Comparison of ENCODE assay signal across 9 cellular contexts in the genomic region with DNA sequence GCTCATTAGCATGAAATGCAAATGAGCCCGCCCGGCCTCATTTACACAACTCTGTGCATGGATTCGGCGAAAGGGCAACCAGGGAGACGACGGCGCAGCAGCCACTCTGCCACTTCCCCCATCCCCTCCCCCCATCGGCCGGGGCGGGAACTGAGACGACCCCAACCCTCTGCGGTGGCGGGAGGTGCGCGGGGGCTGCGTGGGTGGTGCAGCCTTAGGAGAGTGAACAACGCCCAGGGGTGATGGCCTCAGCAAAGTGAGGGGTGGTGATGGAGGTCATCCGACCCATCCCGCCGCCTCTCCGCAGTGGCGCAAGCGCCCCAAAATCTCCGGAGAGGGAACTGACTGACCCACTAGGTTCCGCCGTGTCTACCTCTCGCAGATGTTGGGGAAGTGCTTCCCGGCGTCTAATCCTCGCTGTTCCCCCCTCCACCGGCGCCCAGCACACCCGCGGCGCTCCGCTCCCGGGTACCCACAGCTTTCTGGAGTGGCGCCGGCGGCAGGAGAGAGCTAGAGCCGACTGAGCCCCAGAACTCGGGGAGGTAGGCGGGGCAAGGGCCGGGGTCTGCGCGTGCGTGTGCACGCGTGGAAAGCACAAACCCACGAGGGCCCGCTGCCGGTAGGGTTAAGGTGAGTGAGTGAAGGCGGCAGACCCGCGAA. TPM values are rescaled to one million over a fixed set of nuclear protein-coding genes. Genes with fewer than 3 reads are reported as not detected.
DNase-seq lines count a peak whose midpoint lies in the region; ATAC-seq and TF ChIP-seq lines count a peak whose summit lies in the region.
"Had no signal": no experiment of that assay in that cellular context is flagged by ENCODE, and none has a peak within 500 bp of the region (broad histone marks: within the 10 kb centered on the region; RNA-seq: fewer than 3 reads in every experiment).

No MANE protein-coding gene starts in this region.

- H3K4me2 ChIP-seq in OCI-LY7 (ENCODE audit: low read length), result no peak overlapping the region

- H3K4me1 Mint-ChIP-seq in activated naive CD8-positive, alpha-beta T cell treated with anti-CD3 and anti-CD28 coated beads for 36 hours, result peaks cover 14% of the 10 kb centered on the region
- H3K4me1 Mint-ChIP-seq in memory B cell, result peaks cover 17% of the 10 kb centered on the region

- no peaks in the 10 kb centered on the region for H4K20me1 ChIP-seq in OCI-LY7 (ENCODE audit: insufficient read depth, low read length)

- no peak for TF ChIP-seq EP300 in upper lobe of left lung (IDR thresholded peaks at IDR 0.05)

- no peak overlapping the region for H3K27ac Mint-ChIP-seq in activated naive CD8-positive, alpha-beta T cell treated with anti-CD3 and anti-CD28 coated beads for 36 hours
- no peak overlapping the region for H3K27ac Mint-ChIP-seq in memory B cell

- H3K4me3 ChIP-seq in left ventricle myocardium inferior, result peak overlapping the region; percentile 70
- H3K4me3 ChIP-seq in right atrium auricular region, result peak overlapping the region in 1 of 2 donors; percentile 65
- peak overlapping the region in 3 of 4 donors; percentile 48 to 60 (median 60) for H3K4me3 ChIP-seq in upper lobe of left lung
- H3K4me3 ChIP-seq in OCI-LY7 (ENCODE audit: low read depth, low read length, poor library complexity, severe bottlenecking), result no peak overlapping the region

- TF ChIP-seq POLR2A in upper lobe of left lung (IDR thresholded peaks at IDR 0.05), result no peak

- POLR2A ChIA-PET in OCI-LY7 (lab: Charles Lee), result interaction anchor here (0.5 kb wide), 1 partner anchor 146 kb away, joined by 3 read pairs; no protein-coding TSS in a partner anchor

- no peaks in the 10 kb centered on the region for H3K9me2 ChIP-seq in OCI-LY7 (ENCODE audit: insufficient read depth, low read length)

- H3K36me3 Mint-ChIP-seq in activated naive CD8-positive, alpha-beta T cell treated with anti-CD3 and anti-CD28 coated beads for 36 hours, result peaks cover 7% of the 10 kb centered on the region
- peaks cover 9% of the 10 kb centered on the region for H3K36me3 Mint-ChIP-seq in memory B cell

- peaks cover 33% of the 10 kb centered on the region for H3K4me1 ChIP-seq in left ventricle myocardium inferior
- peaks cover 0 to 48% of the 10 kb centered on the region in 2 donors for H3K4me1 ChIP-seq in right atrium auricular region
- peaks cover 38 to 47% (median 41%) of the 10 kb centered on the region in 4 donors for H3K4me1 ChIP-seq in upper lobe of left lung
- peaks cover 6% of the 10 kb centered on the region for H3K4me1 ChIP-seq in OCI-LY7 (ENCODE audit: insufficient read depth, low read length, poor library complexity, severe bottlenecking)

- 3 to 5% methylated on average over 30 to 47 of the region's 55 CpGs for WGBS in upper lobe of left lung, 2 donors

- H3K27ac ChIP-seq in left ventricle myocardium inferior (replicated peaks) (no peak overlapping the region), right atrium auricular region (no peak overlapping the region), upper lobe of left lung (no peak overlapping the region), OCI-LY7 (ENCODE audit: low read depth, low read length, poor library complexity, severe bottlenecking) (no peak overlapping the region)

- intact Hi-C loops in left ventricle myocardium inferior (cut with micrococcal nuclease) (loop anchor here (10.0 kb wide), 1 partner anchor 136 kb away; no protein-coding TSS in a partner anchor), OCI-LY7 (cut with micrococcal nuclease; ENCODE audit: unreplicated experiment) (no loop called here)

- peak overlapping the region; percentile 73 for H3K4me3 Mint-ChIP-seq in activated naive CD8-positive, alpha-beta T cell treated with anti-CD3 and anti-CD28 coated beads for 36 hours
- peak overlapping the region; percentile 85 for H3K4me3 Mint-ChIP-seq in memory B cell

- H3K27me3 ChIP-seq in left ventricle myocardium inferior (ENCODE audit: low read depth) (peaks cover 74% of the 10 kb centered on the region), right atrium auricular region (peaks cover 0 to 20% of the 10 kb centered on the region in 2 donors), upper lobe of left lung (peaks cover 0 to 44% (median 32%) of the 10 kb centered on the region in 4 donors)

- no peak for TF ChIP-seq CTCF in left ventricle myocardium inferior (IDR thresholded peaks at IDR 0.05; ENCODE audit: borderline replicate concordance)
- TF ChIP-seq CTCF in right atrium auricular region (IDR thresholded peaks at IDR 0.05), result no peak
- no peak for TF ChIP-seq CTCF in upper lobe of left lung (IDR thresholded peaks at IDR 0.05)
- no peak for TF ChIP-seq CTCF in OCI-LY7 (conservative IDR thresholded peaks at IDR 0.05; ENCODE audit: low read length)

- H3K9me3 ChIP-seq in left ventricle myocardium inferior (replicated peaks), result no peaks in the 10 kb centered on the region
- H3K9me3 ChIP-seq in right atrium auricular region, result no peaks in the 10 kb centered on the region
- no peaks in the 10 kb centered on the region for H3K9me3 ChIP-seq in upper lobe of left lung
- H3K9me3 ChIP-seq in OCI-LY7 (ENCODE audit: low read length), result no peaks in the 10 kb centered on the region

- H3K79me2 ChIP-seq in OCI-LY7 (ENCODE audit: insufficient read depth, low read depth, low read length), result no peaks in the 10 kb centered on the region

- BruUV-seq in OCI-LY7 (replicated peaks; lab: Mats Ljungman, UMichigan), result no TSS peak

- DNase-seq in left ventricle myocardium inferior, result no peak
- no peak for DNase-seq in right atrium auricular region (ENCODE audit: low spot score)
- peak; percentile 32 for DNase-seq in activated naive CD8-positive, alpha-beta T cell treated with anti-CD3 and anti-CD28 coated beads for 36 hours
- no peak for DNase-seq in memory B cell (ENCODE audit: low spot score in 2 of 2)
- peak; percentile 52 to 85 for DNase-seq in upper lobe of left lung
- no peak for DNase-seq in OCI-LY7 (ENCODE audit: low spot score)
- DNase-seq in SHP77 treated with DMSO at 0.1 percent for 48 hours (lab: John Stamatoyannopoulos, UW), result no peak
- DNase-seq: DND-41 had no signal

- ATAC-seq in memory B cell (ENCODE audit: low read depth) (no peak), upper lobe of left lung (ENCODE audit: low FRiP score in 2 of 2) (peak in 1 of 2 donors; percentile 1), HG03521 (IDR thresholded peaks at IDR 0.05; ENCODE audit: unreplicated experiment) (no peak)

- H3K9me3 Mint-ChIP-seq in activated naive CD8-positive, alpha-beta T cell treated with anti-CD3 and anti-CD28 coated beads for 36 hours, result no peaks in the 10 kb centered on the region
- H3K9me3 Mint-ChIP-seq in memory B cell, result no peaks in the 10 kb centered on the region

- H2AFZ ChIP-seq in OCI-LY7 (ENCODE audit: low read length), result no peak overlapping the region

- peaks cover 12% of the 10 kb centered on the region for H3K36me3 ChIP-seq in left ventricle myocardium inferior
- peaks cover 4% of the 10 kb centered on the region for H3K36me3 ChIP-seq in right atrium auricular region
- peaks cover 0 to 11% (median 9%) of the 10 kb centered on the region in 4 donors for H3K36me3 ChIP-seq in upper lobe of left lung
- H3K36me3 ChIP-seq in OCI-LY7 (ENCODE audit: insufficient read depth, low read length), result no peaks in the 10 kb centered on the region

- CTCF ChIA-PET in OCI-LY7 (lab: Charles Lee; ENCODE audit: unreplicated experiment), result no interaction called here

- peaks cover 58% of the 10 kb centered on the region for H3K27me3 Mint-ChIP-seq in activated naive CD8-positive, alpha-beta T cell treated with anti-CD3 and anti-CD28 coated beads for 36 hours
- peaks cover 10% of the 10 kb centered on the region for H3K27me3 Mint-ChIP-seq in memory B cell

RNA-seq across cellular contexts. Expression of a gene that starts 1.4 kb away (rescaled TPM):
- total RNA-seq in left ventricle myocardium inferior, result 0.58 TPM
- 1 to 10 TPM; 4.3 to 6.2 TPM for total RNA-seq in right atrium auricular region
- under 1 TPM in 1 of 2 experiments, not detected in 1; 0.06 TPM for total RNA-seq in activated naive CD8-positive, alpha-beta T cell treated with anti-CD3 and anti-CD28 coated beads for 36 hours
- total RNA-seq in upper lobe of left lung, result under 1 TPM in 4 of 6 donors, not detected in 2; under 0.01 to 0.37 (median 0.11) TPM
- total RNA-seq in OCI-LY7 (2014; rRNA removed; shearing (Covaris generic)), result not detected in 2 replicates
- not detected in 2 replicates for total RNA-seq in OCI-LY7 (2022)

RNA-seq across cellular contexts. Expression of a gene that starts 12.1 kb away (rescaled TPM):
- total RNA-seq in left ventricle myocardium inferior (66.3 TPM), right atrium auricular region (10 to 100 TPM; 42.8 to 59.3 TPM), upper lobe of left lung (100 to 1,000 TPM in 2 of 6 donors, 10 to 100 TPM in 4; 32.9 to 111 (median 46.4) TPM), OCI-LY7 (2022) (7.9 and 11.5 TPM in 2 replicates)
- total RNA-seq in activated naive CD8-positive, alpha-beta T cell treated with anti-CD3 and anti-CD28 coated beads for 36 hours, result 10 to 100 TPM; 32.4 to 36.3 TPM
- total RNA-seq in OCI-LY7 (2014; rRNA removed; shearing (Covaris generic)), result 4.5 and 8.3 TPM in 2 replicates

RNA-seq across cellular contexts. Expression of a gene that starts 26.6 kb away (rescaled TPM):
- total RNA-seq in left ventricle myocardium inferior (19.9 TPM), right atrium auricular region (10 to 100 TPM in 1 of 2 donors, 1 to 10 TPM in 1; 4.5 to 13.3 TPM), upper lobe of left lung (10 to 100 TPM in 1 of 6 donors, 1 to 10 TPM in 2, under 1 TPM in 2, not detected in 1; 0.74 to 14.4 (median 1.2) TPM), OCI-LY7 (2022) (0.11 TPM in 1 of 2 replicates, not detected in the other)
- total RNA-seq in activated naive CD8-positive, alpha-beta T cell treated with anti-CD3 and anti-CD28 coated beads for 36 hours, result not detected
- 0.28 TPM in 1 of 2 replicates, not detected in the other for total RNA-seq in OCI-LY7 (2014; rRNA removed; shearing (Covaris generic))

RNA-seq across cellular contexts. Expression of a gene that starts 50.8 kb away (rescaled TPM):
- 0.82 TPM for total RNA-seq in left ventricle myocardium inferior
- total RNA-seq in right atrium auricular region, result under 1 TPM; 0.16 to 0.19 TPM
- total RNA-seq in activated naive CD8-positive, alpha-beta T cell treated with anti-CD3 and anti-CD28 coated beads for 36 hours, result 1 to 10 TPM in 1 of 2 experiments, under 1 TPM in 1; 0.56 to 1.1 TPM
- 10 to 100 TPM in 1 of 6 donors, 1 to 10 TPM in 5; 1.0 to 14.7 (median 4.2) TPM for total RNA-seq in upper lobe of left lung
- total RNA-seq in OCI-LY7 (2014; rRNA removed; shearing (Covaris generic)), result 3.0 and 5.0 TPM in 2 replicates
- total RNA-seq in OCI-LY7 (2022), result 6.8 and 7.8 TPM in 2 replicates

Comparison
In these comparisons a context has a peak if more than half of its experiments do, and no peak if none do; other contexts are left out.
1. DNase-seq: peak in activated naive CD8-positive, alpha-beta T cell treated with anti-CD3 and anti-CD28 coated beads for 36 hours (single experiment) and upper lobe of left lung (2 of 2); none in left ventricle myocardium inferior (single experiment), right atrium auricular region (single experiment), memory B cell (0 of 2), OCI-LY7 (single experiment) and SHP77 treated with DMSO at 0.1 percent for 48 hours (single experiment).